8 cellular contexts compared by ENCODE assay signal in the genomic region with DNA sequence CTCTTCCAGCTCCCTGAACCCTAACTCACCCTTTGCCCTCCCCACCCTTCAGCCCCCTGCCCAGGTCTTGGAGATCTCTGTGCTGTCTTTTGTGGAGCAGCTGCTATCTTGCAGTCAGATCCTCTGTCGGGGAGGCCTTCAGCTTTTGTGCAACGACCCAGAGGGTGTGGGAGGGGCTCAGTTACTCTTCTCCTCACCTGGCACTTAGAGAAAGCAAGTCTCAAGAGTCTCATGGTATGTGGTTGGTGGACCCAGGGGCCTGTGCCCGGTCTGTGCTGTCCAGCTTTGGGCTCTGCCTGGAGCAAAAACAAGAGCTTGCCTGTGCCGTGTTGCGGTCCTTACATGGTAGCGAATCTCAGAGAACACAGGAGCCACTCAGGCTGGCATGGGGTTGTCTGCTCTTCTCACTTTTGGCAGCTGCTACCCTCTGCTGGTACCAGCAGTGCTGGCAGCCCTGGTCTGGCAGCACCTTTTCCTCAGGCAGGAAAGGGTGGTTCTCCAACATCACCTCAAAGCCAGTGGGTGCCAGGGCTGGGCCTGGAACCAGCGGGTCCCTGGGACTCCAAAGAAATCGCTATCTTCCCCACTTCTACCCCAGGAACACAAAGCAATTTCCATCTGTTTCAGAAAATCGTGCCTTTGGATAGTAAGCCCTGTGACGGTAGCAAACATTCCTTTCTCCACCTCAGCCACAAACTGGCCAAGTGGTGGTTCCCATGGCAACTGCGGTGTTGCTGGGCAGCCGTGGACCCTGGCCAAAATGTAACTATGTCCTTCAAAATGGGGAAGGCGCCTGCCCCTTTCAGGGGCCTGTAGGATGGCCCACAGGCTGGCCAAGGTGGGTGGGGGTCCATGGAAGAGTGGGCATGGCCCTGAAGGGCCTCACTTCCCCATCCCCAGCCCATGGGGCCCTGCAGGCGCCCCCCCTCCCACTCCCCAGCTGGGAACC.
DNase-seq lines count a peak whose midpoint lies in the region; ATAC-seq and TF ChIP-seq lines count a peak whose summit lies in the region.

No MANE protein-coding gene starts in this region.

- POLR2A ChIA-PET in naive thymus-derived CD8-positive, alpha-beta T cell (lab: Charles Lee), result interaction anchor here (0.7 to 2.1 kb wide), 15 partner anchors 10 to 512 kb away, joined by 3 to 7 read pairs (median 3); no protein-coding TSS in a partner anchor

- H3K27ac ChIP-seq in VCaP, result peak overlapping the region; percentile 41; the same call in 1 of the 2 replicates

- H3K36me3 Mint-ChIP-seq in naive thymus-derived CD8-positive, alpha-beta T cell, result peaks cover 2 to 11% (median 4%) of the 10 kb centered on the region in 3 donors

- DNase-seq in activated CD4-positive, CD25-positive, alpha-beta regulatory T cell treated with anti-CD3 and anti-CD28 coated beads, Interleukin-2, amount 50 U/mL, for 72 hours, result no peak
- DNase-seq in dermis blood vessel endothelial cell (peak; percentile 22), cortex of kidney (lab: John Stamatoyannopoulos, UW) (no peak), RKO (ENCODE audit: low spot score) (no peak)
- DNase-seq in naive thymus-derived CD8-positive, alpha-beta T cell, result peak; percentile 46 to 86 (median 72)

- peak; percentile 76 for TF ChIP-seq CTCF in VCaP (conservative IDR thresholded peaks at IDR 0.05)

- H3K27ac Mint-ChIP-seq in naive thymus-derived CD8-positive, alpha-beta T cell, result peak overlapping the region; percentile 67 to 96 (median 89)

- peaks cover 0 to 3% (median 0%) of the 10 kb centered on the region in 9 donors for H3K9me3 Mint-ChIP-seq in naive thymus-derived CD8-positive, alpha-beta T cell

- H3K27me3 Mint-ChIP-seq in naive thymus-derived CD8-positive, alpha-beta T cell, result no peaks in the 10 kb centered on the region

- H3K4me3 Mint-ChIP-seq in naive thymus-derived CD8-positive, alpha-beta T cell, result peak overlapping the region; percentile 61 to 88 (median 80)

- peaks cover 12 to 49% (median 42%) of the 10 kb centered on the region in 4 donors for H3K4me1 Mint-ChIP-seq in naive thymus-derived CD8-positive, alpha-beta T cell

- peak; percentile 55 to 66 for ATAC-seq in activated CD4-positive, CD25-positive, alpha-beta regulatory T cell treated with anti-CD3 and anti-CD28 coated beads, Interleukin-2, amount 50 U/mL, for 24 hours
- peak; percentile 99 to 100 for ATAC-seq in naive thymus-derived CD8-positive, alpha-beta T cell
- no peak for ATAC-seq in HG02970 (IDR thresholded peaks at IDR 0.05; ENCODE audit: low FRiP score, unreplicated experiment)

Comparison
In these comparisons a context has a peak if more than half of its experiments do, and no peak if none do; other contexts are left out.
1. DNase-seq: peak in dermis blood vessel endothelial cell (single experiment) and naive thymus-derived CD8-positive, alpha-beta T cell (10 of 10); none in activated CD4-positive, CD25-positive, alpha-beta regulatory T cell treated with anti-CD3 and anti-CD28 coated beads, Interleukin-2, amount 50 U/mL, for 72 hours (single experiment), cortex of kidney (single experiment) and RKO (single experiment).